ENCODE assay signal across 23 cellular contexts in genomic region chr12:32688786-32689185, GRCh38. TPM values are rescaled to one million over a fixed set of nuclear protein-coding genes. Genes with fewer than 3 reads are reported as not detected.
A peak's percentile ranks its signal among the peaks of the same experiment; 100 is the strongest.
DNase-seq lines count a peak whose midpoint lies in the region; ATAC-seq, FAIRE-seq and TF ChIP-seq lines count a peak whose summit lies in the region.
"Had no signal": no experiment of that assay in that cellular context is flagged by ENCODE, and none has a peak within 500 bp of the region (broad histone marks: within the 10 kb centered on the region; RNA-seq: fewer than 3 reads in every experiment).

No MANE protein-coding gene starts in this region.

- no peaks in the 10 kb centered on the region for H3K9me2 ChIP-seq in Karpas-422 (replicated peaks; ENCODE audit: insufficient read depth, low read length)

- in situ Hi-C loops in GM12878 (cut with MboI): no loop called here

- peaks cover 8% of the 10 kb centered on the region; the same call in 1 of the 2 replicates for H4K20me1 ChIP-seq in Karpas-422 (ENCODE audit: insufficient read depth, low read depth, low read length)
- no peaks in the 10 kb centered on the region; the same call in 1 of the 2 replicates for H4K20me1 ChIP-seq in GM12878 (ENCODE audit: control insufficient read depth, insufficient read depth)

- CTCF ChIA-PET in GM12878 (lab: Yijun Ruan, JAX): interaction anchor here (7.0 kb wide), 1 partner anchor 68 kb away, joined by 32 read pairs; the partner anchor contains the start of gene YARS2

- H3K4me3 ChIP-seq in Karpas-422 (ENCODE audit: low read length) (no peak overlapping the region), GM12878 (no peak overlapping the region), iPS-20b (ENCODE audit: low read length) (no peak overlapping the region)
- H3K4me3 ChIP-seq: MG63, Peyer's patch had no signal

- SMC1A ChIA-PET in GM12878 (lab: Charles Lee; ENCODE audit: uncharacterized antibody, unreplicated experiment): interaction anchor here (0.8 to 2.2 kb wide), 7 partner anchors 11 to 232 kb away, joined by 3 to 9 read pairs (median 4); partner anchors contain the start of gene YARS2

- POLR2A ChIA-PET in GM12878 (lab: Charles Lee): interaction anchor here (0.6 kb wide), 1 partner anchor 16 kb away, joined by 6 read pairs; no protein-coding TSS in a partner anchor

- H3K4me1 ChIP-seq in Karpas-422 (ENCODE audit: low read length): no peaks in the 10 kb centered on the region
- H3K4me1 ChIP-seq in GM12878 (ENCODE audit: control insufficient read depth, insufficient read depth, low read length): no peaks in the 10 kb centered on the region; the same call in 1 of the 2 replicates
- peaks cover 11% of the 10 kb centered on the region; the same call in 1 of the 2 replicates for H3K4me1 ChIP-seq in iPS-20b (ENCODE audit: insufficient read depth, low read length)
- H3K4me1 ChIP-seq: Peyer's patch had no signal

- no peak overlapping the region for H3K4me2 ChIP-seq in Karpas-422 (ENCODE audit: low read depth, low read length, poor library complexity, severe bottlenecking)
- no peak overlapping the region for H3K4me2 ChIP-seq in GM12878 (ENCODE audit: control insufficient read depth, insufficient read depth)

- no peak for TF ChIP-seq CTCF in GM12878 (IDR thresholded peaks at IDR 0.05 in 2 of 3, conservative IDR thresholded peaks at IDR 0.05 in 1 of 3; ENCODE audit: control insufficient read depth in 2 of 3, extremely low read depth in 1 of 3, insufficient read depth in 1 of 3, low read depth in 3 of 3, low read length in 3 of 3)

- no peak for TF ChIP-seq RAD21 in GM12878 (IDR thresholded peaks at IDR 0.05; ENCODE audit: insufficient read depth, low read depth, low read length)

- no peak for TF ChIP-seq EP300 in GM12878 (IDR thresholded peaks at IDR 0.05; ENCODE audit: borderline replicate concordance in 1 of 2, control insufficient read depth in 1 of 2, low read depth in 2 of 2, low read length in 2 of 2)

- ATAC-seq in GM12878 (peak; percentile 52; the same call in 2 of the 3 replicates), esophagus mucosa (no peak), HG02852 (IDR thresholded peaks at IDR 0.05; ENCODE audit: unreplicated experiment) (no peak)
- no peak for ATAC-seq in activated naive CD4-positive, alpha-beta T cell treated with anti-CD3 and anti-CD28 coated beads, Interleukin-2, amount 50 U/mL, for 72 hours
- ATAC-seq: HepG2 had no signal

- H3K27me3 ChIP-seq in Karpas-422 (ENCODE audit: low read length) (no peaks in the 10 kb centered on the region), GM12878 (replicated peaks in 1 of 2; ENCODE audit: control insufficient read depth in 2 of 2, insufficient read depth in 2 of 2, low read length in 1 of 2) (no peaks in the 10 kb centered on the region), iPS-20b (ENCODE audit: insufficient read depth, low read length) (no peaks in the 10 kb centered on the region)
- H3K27me3 ChIP-seq: MG63, Peyer's patch had no signal

- DNase-seq in Karpas-422 (peak; percentile 32), GM12878 (ENCODE audit: low read depth, low spot score) (no peak), iPS-NIHi11 (ENCODE audit: low spot score) (no peak)
- no peak for DNase-seq in activated naive CD4-positive, alpha-beta T cell treated with anti-CD3 and anti-CD28 coated beads, Interleukin-2, amount 50 U/mL, for 72 hours (ENCODE audit: low spot score in 2 of 2)
- DNase-seq: C1 segment of cervical spinal cord; CD4-positive, alpha-beta memory T cell; COR-L47; DMS53; GOT3; HCEC 1CT; MG63; NCI-H1105 treated with DMSO at 0.1 percent for 48 hours; NCI-H146; NCI-H1930; NCI-H446; NCI-H524 treated with DMSO at 0.1 percent for 48 hours; NCI-H774; Peyer's patch; SHP77 treated with DMSO at 0.1 percent for 48 hours had no signal

- H3K9me3 ChIP-seq in Karpas-422 (ENCODE audit: low read length) (no peaks in the 10 kb centered on the region), GM12878 (replicated peaks; ENCODE audit: control insufficient read depth, insufficient read depth, low read length) (peaks cover 2% of the 10 kb centered on the region; the same call in 1 of the 3 replicates), iPS-20b (ENCODE audit: insufficient read depth, low read depth, low read length) (no peaks in the 10 kb centered on the region)
- H3K9me3 ChIP-seq: MG63, Peyer's patch had no signal

- TF ChIP-seq POLR2A in GM12878 (IDR thresholded peaks at IDR 0.05; ENCODE audit: low read depth, low read length): no peak

- peaks cover 0 to 28% of the 10 kb centered on the region in 2 donors for H3K36me3 Mint-ChIP-seq in activated naive CD4-positive, alpha-beta T cell treated with anti-CD3 and anti-CD28 coated beads, Interleukin-2, amount 50 U/mL, for 72 hours

- H2AFZ ChIP-seq in Karpas-422 (ENCODE audit: low read length): no peak overlapping the region
- no peak overlapping the region for H2AFZ ChIP-seq in GM12878 (ENCODE audit: control insufficient read depth, low read depth, low read length)

- H3K36me3 ChIP-seq in Karpas-422 (ENCODE audit: insufficient read depth, low read length) (peaks cover 16% of the 10 kb centered on the region; the same call in 1 of the 2 replicates), GM12878 (ENCODE audit: control insufficient read depth in 2 of 2, insufficient read depth in 2 of 2, low read length in 1 of 2) (peaks cover 0 to 7% of the 10 kb centered on the region in 2 experiments; a peak in 1 of 4 replicates), iPS-20b (ENCODE audit: insufficient read depth, low read depth, low read length) (peaks cover 10% of the 10 kb centered on the region; the same call in 1 of the 2 replicates)
- H3K36me3 ChIP-seq: Peyer's patch had no signal

- RAD21 ChIA-PET in GM12878 (lab: Charles Lee; ENCODE audit: unreplicated experiment): interaction anchor here (1.5 to 2.4 kb wide), 2 partner anchors 13 to 66 kb away, joined by 5 to 10 read pairs; partner anchors contain the start of gene YARS2

- peaks cover 100% of the 10 kb centered on the region for H3K79me2 ChIP-seq in Karpas-422 (ENCODE audit: low read length)
- H3K79me2 ChIP-seq in GM12878 (ENCODE audit: control insufficient read depth, insufficient read depth, low read length): peaks cover 94% of the 10 kb centered on the region

- intact Hi-C loops in GM12878 (cut with micrococcal nuclease; ENCODE audit: unreplicated experiment): no loop called here

- no peak overlapping the region for H3K9ac ChIP-seq in Karpas-422 (ENCODE audit: low read length)
- H3K9ac ChIP-seq in GM12878 (ENCODE audit: control insufficient read depth, insufficient read depth, low read length): no peak overlapping the region
- H3K9ac ChIP-seq in iPS-20b (ENCODE audit: low read depth, low read length): peak overlapping the region; percentile 11; the same call in 1 of the 2 replicates

- H3K27ac ChIP-seq in Karpas-422 (ENCODE audit: low read length) (no peak overlapping the region), GM12878 (ENCODE audit: control insufficient read depth, insufficient read depth) (no peak overlapping the region), iPS-20b (ENCODE audit: low read length) (peak overlapping the region; percentile 12)
- H3K27ac ChIP-seq: Peyer's patch had no signal

- H3K9me3 Mint-ChIP-seq in activated naive CD4-positive, alpha-beta T cell treated with anti-CD3 and anti-CD28 coated beads, Interleukin-2, amount 50 U/mL, for 72 hours: no peaks in the 10 kb centered on the region

- BruUV-seq in GM12878 (replicated peaks; lab: Mats Ljungman, UMichigan): no TSS peak

- H3K27ac Mint-ChIP-seq in activated naive CD4-positive, alpha-beta T cell treated with anti-CD3 and anti-CD28 coated beads, Interleukin-2, amount 50 U/mL, for 72 hours: no peak overlapping the region
- H3K27ac Mint-ChIP-seq: CD4-positive, alpha-beta memory T cell had no signal

- no peak for FAIRE-seq in GM12878 (lab: Jason Lieb, UNC)
- FAIRE-seq: HepG2 had no signal

TF ChIP-seq in GM12878, 131 proteins besides CTCF, POLR2A, EP300 and RAD21 (continues in another document):
- no peak for TF ChIP-seq ATF7 (IDR thresholded peaks at IDR 0.05; ENCODE audit: low read depth)
- TF ChIP-seq TCF7 (IDR thresholded peaks at IDR 0.05; ENCODE audit: borderline replicate concordance): no peak
- TF ChIP-seq PAX5 (IDR thresholded peaks at IDR 0.05; ENCODE audit: borderline replicate concordance, low read depth, low read length): no peak
- no peak for TF ChIP-seq EZH2 (IDR thresholded peaks at IDR 0.05; ENCODE audit: borderline replicate concordance, control insufficient read depth, low read depth, low read length)
- no peak for TF ChIP-seq CBX5 (IDR thresholded peaks at IDR 0.05; ENCODE audit: low read depth)
- no peak for TF ChIP-seq ZSCAN29 (IDR thresholded peaks at IDR 0.05)
- TF ChIP-seq MEF2B (IDR thresholded peaks at IDR 0.05; ENCODE audit: partially characterized antibody, poor library complexity, severe bottlenecking): no peak

RNA-seq across cellular contexts. Expression of gene DNM1L, which starts 9.7 kb away (rescaled TPM):
- total RNA-seq in Karpas-422 (2014; rRNA removed; shearing (Covaris generic); ENCODE audit: low replicate concordance): 43.4 and 95.2 TPM in 2 replicates
- total RNA-seq in GM12878 (2013; cell fraction: nucleolus; rRNA removed): 708 and 711 TPM in 2 replicates
- total RNA-seq in GM12878 (2014; rRNA removed): 65.2 and 76.6 TPM in 2 replicates
- 84.5 and 87.8 TPM in 2 replicates for total RNA-seq in GM12878 (2014; rRNA removed; fragmentation: Illumina TruSeq; extraction: Trizol)
- 63.2 and 64.6 TPM in 2 replicates for total RNA-seq in GM12878 (2021)
- polyA plus RNA-seq in GM12878 (2011; ENCODE audit: low read depth): 39.3 TPM
- polyA plus RNA-seq in GM12878 (2011; rRNA removed): 201 and 337 TPM in 2 replicates
- 87.0 and 116 TPM in 2 replicates for polyA plus RNA-seq in GM12878 (2011; cell fraction: cytosol; rRNA removed)
- 234 and 366 TPM in 2 replicates for polyA plus RNA-seq in GM12878 (2011; cell fraction: nucleus; rRNA removed)
- polyA plus RNA-seq in GM12878 (2012): 60.5 and 79.0 TPM in 2 replicates
- 75.5 and 92.0 TPM in 2 replicates for polyA plus RNA-seq in GM12878 (2014; fragmentation: Illumina TruSeq; extraction: Trizol)
- polyA plus RNA-seq in GM12878 (2014; fragmentation: Nextera tagmentation; extraction: Ambion mirVana): 10 to 100 TPM; 23.1 to 29.3 TPM
- polyA plus RNA-seq in GM12878 (2014; rRNA removed): 51.5 and 61.3 TPM in 2 replicates
- polyA plus RNA-seq in GM12878 (2016; fragmentation: Nextera tagmentation; extraction: Ambion mirVana): 10 to 100 TPM; 57.6 to 64.7 TPM
- polyA minus RNA-seq in GM12878 (2011; rRNA and poly(A)+ RNA removed): 162 and 255 TPM in 2 replicates
- polyA minus RNA-seq in GM12878 (2011; cell fraction: cytosol; rRNA and poly(A)+ RNA removed): 60.6 and 67.1 TPM in 2 replicates
- 159 and 161 TPM in 2 replicates for polyA minus RNA-seq in GM12878 (2011; cell fraction: nucleus; rRNA and poly(A)+ RNA removed)
- 10 to 100 TPM; 52.2 to 71.1 TPM for total RNA-seq in activated naive CD4-positive, alpha-beta T cell treated with anti-CD3 and anti-CD28 coated beads, Interleukin-2, amount 50 U/mL, for 72 hours
- 49.1 TPM for total RNA-seq in esophagus mucosa
